1 cellular context compared by ENCODE assay signal in genomic region chr1:16612332-16613172, GRCh38.
TF ChIP-seq lines count a peak whose summit lies in the region.

No MANE protein-coding gene starts in this region.

TF ChIP-seq in K562, 482 proteins besides CTCF, POLR2A, EP300 and RAD21 (continued from another document and continues in another):
- TF ChIP-seq RNF2 (IDR thresholded peaks at IDR 0.05) = no peak
- no peak for TF ChIP-seq PHF8 (IDR thresholded peaks at IDR 0.05; ENCODE audit: borderline replicate concordance, low read length)
- no peak for TF ChIP-seq FOS (IDR thresholded peaks at IDR 0.05; ENCODE audit: extremely low read depth, insufficient read length)
- TF ChIP-seq ZKSCAN8 (CRISPR knock-in tag; IDR thresholded peaks at IDR 0.05) = no peak
- no peak for TF ChIP-seq MCM5 (IDR thresholded peaks at IDR 0.05; ENCODE audit: low read depth)
- no peak for TF ChIP-seq BACH1 (tag; IDR thresholded peaks at IDR 0.05)
- no peak; the same call in 1 of the 2 replicates for TF ChIP-seq ZNF75A (CRISPR knock-in tag; IDR thresholded peaks at IDR 0.05)
- no peak for TF ChIP-seq PKNOX1 (IDR thresholded peaks at IDR 0.05)
- no peak for TF ChIP-seq ZNF77 (CRISPR knock-in tag; IDR thresholded peaks at IDR 0.05)
- TF ChIP-seq, protein P1, sequence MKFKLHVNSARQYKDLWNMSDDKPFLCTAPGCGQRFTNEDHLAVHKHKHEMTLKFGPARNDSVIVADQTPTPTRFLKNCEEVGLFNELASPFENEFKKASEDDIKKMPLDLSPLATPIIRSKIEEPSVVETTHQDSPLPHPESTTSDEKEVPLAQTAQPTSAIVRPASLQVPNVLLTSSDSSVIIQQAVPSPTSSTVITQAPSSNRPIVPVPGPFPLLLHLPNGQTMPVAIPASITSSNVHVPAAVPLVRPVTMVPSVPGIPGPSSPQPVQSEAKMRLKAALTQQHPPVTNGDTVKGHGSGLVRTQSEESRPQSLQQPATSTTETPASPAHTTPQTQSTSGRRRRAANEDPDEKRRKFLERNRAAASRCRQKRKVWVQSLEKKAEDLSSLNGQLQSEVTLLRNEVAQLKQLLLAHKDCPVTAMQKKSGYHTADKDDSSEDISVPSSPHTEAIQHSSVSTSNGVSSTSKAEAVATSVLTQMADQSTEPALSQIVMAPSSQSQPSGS (CRISPR knock-in tag; IDR thresholded peaks at IDR 0.05) = no peak
- TF ChIP-seq CREB3 (tag; conservative IDR thresholded peaks at IDR 0.05; ENCODE audit: low read depth) = no peak
- no peak for TF ChIP-seq POLR3A (IDR thresholded peaks at IDR 0.05; ENCODE audit: borderline replicate concordance, extremely low read depth, insufficient read depth, insufficient read length)
- TF ChIP-seq HDAC1 (IDR thresholded peaks at IDR 0.05) = no peak
- TF ChIP-seq JUN (IDR thresholded peaks at IDR 0.05; ENCODE audit: borderline replicate concordance, low read depth, low read length) = peak; percentile 47; the same call in 1 of the 2 replicates
- TF ChIP-seq JUN (CRISPR knock-in tag; IDR thresholded peaks at IDR 0.05; ENCODE audit: borderline replicate concordance) = 0 out of 2 replicates have a peak, but pooled peaks have one; percentile 36
- no peak for TF ChIP-seq ZNF347 (CRISPR knock-in tag; IDR thresholded peaks at IDR 0.05; ENCODE audit: low read depth)
- TF ChIP-seq POLR3G (IDR thresholded peaks at IDR 0.05; ENCODE audit: extremely low read depth, insufficient read length, insufficient replicate concordance) = no peak
- no peak; the same call in 1 of the 2 replicates for TF ChIP-seq HMG20A (CRISPR knock-in tag; conservative IDR thresholded peaks at IDR 0.05)
- no peak for TF ChIP-seq BRF1 (IDR thresholded peaks at IDR 0.05; ENCODE audit: borderline replicate concordance, extremely low read depth, insufficient read length)
- no peak for TF ChIP-seq L3MBTL2 (IDR thresholded peaks at IDR 0.05)
- peak; percentile 96 for TF ChIP-seq PHB (CRISPR knock-in tag; IDR thresholded peaks at IDR 0.05)
- TF ChIP-seq, protein P2, sequence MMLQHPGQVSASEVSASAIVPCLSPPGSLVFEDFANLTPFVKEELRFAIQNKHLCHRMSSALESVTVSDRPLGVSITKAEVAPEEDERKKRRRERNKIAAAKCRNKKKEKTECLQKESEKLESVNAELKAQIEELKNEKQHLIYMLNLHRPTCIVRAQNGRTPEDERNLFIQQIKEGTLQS (IDR thresholded peaks at IDR 0.05) = no peak
- TF ChIP-seq, protein P2 (CRISPR knock-in tag; conservative IDR thresholded peaks at IDR 0.05) = no peak; the same call in none of the 2 replicates
- no peak for TF ChIP-seq ETV5 (CRISPR knock-in tag; IDR thresholded peaks at IDR 0.05; ENCODE audit: low read depth)
- TF ChIP-seq, protein P3, sequence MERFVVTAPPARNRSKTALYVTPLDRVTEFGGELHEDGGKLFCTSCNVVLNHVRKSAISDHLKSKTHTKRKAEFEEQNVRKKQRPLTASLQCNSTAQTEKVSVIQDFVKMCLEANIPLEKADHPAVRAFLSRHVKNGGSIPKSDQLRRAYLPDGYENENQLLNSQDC (CRISPR knock-in tag; IDR thresholded peaks at IDR 0.05) = peak; percentile 78; the same call in 1 of the 2 replicates
- TF ChIP-seq, protein P4, sequence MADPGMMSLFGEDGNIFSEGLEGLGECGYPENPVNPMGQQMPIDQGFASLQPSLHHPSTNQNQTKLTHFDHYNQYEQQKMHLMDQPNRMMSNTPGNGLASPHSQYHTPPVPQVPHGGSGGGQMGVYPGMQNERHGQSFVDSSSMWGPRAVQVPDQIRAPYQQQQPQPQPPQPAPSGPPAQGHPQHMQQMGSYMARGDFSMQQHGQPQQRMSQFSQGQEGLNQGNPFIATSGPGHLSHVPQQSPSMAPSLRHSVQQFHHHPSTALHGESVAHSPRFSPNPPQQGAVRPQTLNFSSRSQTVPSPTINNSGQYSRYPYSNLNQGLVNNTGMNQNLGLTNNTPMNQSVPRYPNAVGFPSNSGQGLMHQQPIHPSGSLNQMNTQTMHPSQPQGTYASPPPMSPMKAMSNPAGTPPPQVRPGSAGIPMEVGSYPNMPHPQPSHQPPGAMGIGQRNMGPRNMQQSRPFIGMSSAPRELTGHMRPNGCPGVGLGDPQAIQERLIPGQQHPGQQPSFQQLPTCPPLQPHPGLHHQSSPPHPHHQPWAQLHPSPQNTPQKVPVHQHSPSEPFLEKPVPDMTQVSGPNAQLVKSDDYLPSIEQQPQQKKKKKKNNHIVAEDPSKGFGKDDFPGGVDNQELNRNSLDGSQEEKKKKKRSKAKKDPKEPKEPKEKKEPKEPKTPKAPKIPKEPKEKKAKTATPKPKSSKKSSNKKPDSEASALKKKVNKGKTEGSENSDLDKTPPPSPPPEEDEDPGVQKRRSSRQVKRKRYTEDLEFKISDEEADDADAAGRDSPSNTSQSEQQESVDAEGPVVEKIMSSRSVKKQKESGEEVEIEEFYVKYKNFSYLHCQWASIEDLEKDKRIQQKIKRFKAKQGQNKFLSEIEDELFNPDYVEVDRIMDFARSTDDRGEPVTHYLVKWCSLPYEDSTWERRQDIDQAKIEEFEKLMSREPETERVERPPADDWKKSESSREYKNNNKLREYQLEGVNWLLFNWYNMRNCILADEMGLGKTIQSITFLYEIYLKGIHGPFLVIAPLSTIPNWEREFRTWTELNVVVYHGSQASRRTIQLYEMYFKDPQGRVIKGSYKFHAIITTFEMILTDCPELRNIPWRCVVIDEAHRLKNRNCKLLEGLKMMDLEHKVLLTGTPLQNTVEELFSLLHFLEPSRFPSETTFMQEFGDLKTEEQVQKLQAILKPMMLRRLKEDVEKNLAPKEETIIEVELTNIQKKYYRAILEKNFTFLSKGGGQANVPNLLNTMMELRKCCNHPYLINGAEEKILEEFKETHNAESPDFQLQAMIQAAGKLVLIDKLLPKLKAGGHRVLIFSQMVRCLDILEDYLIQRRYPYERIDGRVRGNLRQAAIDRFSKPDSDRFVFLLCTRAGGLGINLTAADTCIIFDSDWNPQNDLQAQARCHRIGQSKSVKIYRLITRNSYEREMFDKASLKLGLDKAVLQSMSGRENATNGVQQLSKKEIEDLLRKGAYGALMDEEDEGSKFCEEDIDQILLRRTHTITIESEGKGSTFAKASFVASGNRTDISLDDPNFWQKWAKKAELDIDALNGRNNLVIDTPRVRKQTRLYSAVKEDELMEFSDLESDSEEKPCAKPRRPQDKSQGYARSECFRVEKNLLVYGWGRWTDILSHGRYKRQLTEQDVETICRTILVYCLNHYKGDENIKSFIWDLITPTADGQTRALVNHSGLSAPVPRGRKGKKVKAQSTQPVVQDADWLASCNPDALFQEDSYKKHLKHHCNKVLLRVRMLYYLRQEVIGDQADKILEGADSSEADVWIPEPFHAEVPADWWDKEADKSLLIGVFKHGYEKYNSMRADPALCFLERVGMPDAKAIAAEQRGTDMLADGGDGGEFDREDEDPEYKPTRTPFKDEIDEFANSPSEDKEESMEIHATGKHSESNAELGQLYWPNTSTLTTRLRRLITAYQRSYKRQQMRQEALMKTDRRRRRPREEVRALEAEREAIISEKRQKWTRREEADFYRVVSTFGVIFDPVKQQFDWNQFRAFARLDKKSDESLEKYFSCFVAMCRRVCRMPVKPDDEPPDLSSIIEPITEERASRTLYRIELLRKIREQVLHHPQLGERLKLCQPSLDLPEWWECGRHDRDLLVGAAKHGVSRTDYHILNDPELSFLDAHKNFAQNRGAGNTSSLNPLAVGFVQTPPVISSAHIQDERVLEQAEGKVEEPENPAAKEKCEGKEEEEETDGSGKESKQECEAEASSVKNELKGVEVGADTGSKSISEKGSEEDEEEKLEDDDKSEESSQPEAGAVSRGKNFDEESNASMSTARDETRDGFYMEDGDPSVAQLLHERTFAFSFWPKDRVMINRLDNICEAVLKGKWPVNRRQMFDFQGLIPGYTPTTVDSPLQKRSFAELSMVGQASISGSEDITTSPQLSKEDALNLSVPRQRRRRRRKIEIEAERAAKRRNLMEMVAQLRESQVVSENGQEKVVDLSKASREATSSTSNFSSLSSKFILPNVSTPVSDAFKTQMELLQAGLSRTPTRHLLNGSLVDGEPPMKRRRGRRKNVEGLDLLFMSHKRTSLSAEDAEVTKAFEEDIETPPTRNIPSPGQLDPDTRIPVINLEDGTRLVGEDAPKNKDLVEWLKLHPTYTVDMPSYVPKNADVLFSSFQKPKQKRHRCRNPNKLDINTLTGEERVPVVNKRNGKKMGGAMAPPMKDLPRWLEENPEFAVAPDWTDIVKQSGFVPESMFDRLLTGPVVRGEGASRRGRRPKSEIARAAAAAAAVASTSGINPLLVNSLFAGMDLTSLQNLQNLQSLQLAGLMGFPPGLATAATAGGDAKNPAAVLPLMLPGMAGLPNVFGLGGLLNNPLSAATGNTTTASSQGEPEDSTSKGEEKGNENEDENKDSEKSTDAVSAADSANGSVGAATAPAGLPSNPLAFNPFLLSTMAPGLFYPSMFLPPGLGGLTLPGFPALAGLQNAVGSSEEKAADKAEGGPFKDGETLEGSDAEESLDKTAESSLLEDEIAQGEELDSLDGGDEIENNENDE (IDR thresholded peaks at IDR 0.05; ENCODE audit: low read depth, low read length) = no peak
- TF ChIP-seq TAF15 (IDR thresholded peaks at IDR 0.05; ENCODE audit: low read depth, low read length) = no peak
- no peak for TF ChIP-seq ETV6 (IDR thresholded peaks at IDR 0.05; ENCODE audit: borderline replicate concordance in 1 of 2, low read depth in 2 of 2, low read length in 1 of 2)
- no peak for TF ChIP-seq ETV6 (CRISPR knock-in tag; IDR thresholded peaks at IDR 0.05; ENCODE audit: borderline replicate concordance)
- no peak for TF ChIP-seq ZHX1 (conservative IDR thresholded peaks at IDR 0.05; ENCODE audit: low read length)
- no peak for TF ChIP-seq SP1 (CRISPR knock-in tag; IDR thresholded peaks at IDR 0.05)
- no peak for TF ChIP-seq ZNF12 (CRISPR knock-in tag; IDR thresholded peaks at IDR 0.05)
- no peak for TF ChIP-seq THRAP3 (IDR thresholded peaks at IDR 0.05; ENCODE audit: borderline replicate concordance)
- no peak for TF ChIP-seq NCOA1 (IDR thresholded peaks at IDR 0.05; ENCODE audit: low read depth)
- TF ChIP-seq USF2 (CRISPR knock-in tag; IDR thresholded peaks at IDR 0.05) = no peak
- TF ChIP-seq ZNF197 (CRISPR knock-in tag; IDR thresholded peaks at IDR 0.05; ENCODE audit: low read depth) = no peak
- no peak for TF ChIP-seq POLR2AphosphoS2 (IDR thresholded peaks at IDR 0.05; ENCODE audit: low read length)
- TF ChIP-seq PPARD (CRISPR knock-in tag; IDR thresholded peaks at IDR 0.05) = no peak
- no peak for TF ChIP-seq RBM15 (IDR thresholded peaks at IDR 0.05; ENCODE audit: insufficient read depth, low read length)
- no peak for TF ChIP-seq FOXJ2 (tag; IDR thresholded peaks at IDR 0.05)
- no peak; the same call in 1 of the 2 replicates for TF ChIP-seq ZNF76 (CRISPR knock-in tag; IDR thresholded peaks at IDR 0.05; ENCODE audit: borderline replicate concordance)
- no peak for TF ChIP-seq MCM3 (IDR thresholded peaks at IDR 0.05)
- no peak for TF ChIP-seq PHF20 (IDR thresholded peaks at IDR 0.05; ENCODE audit: partially characterized antibody)
- no peak for TF ChIP-seq SNIP1 (IDR thresholded peaks at IDR 0.05; ENCODE audit: low read depth)
- TF ChIP-seq HNRNPLL (IDR thresholded peaks at IDR 0.05; ENCODE audit: low read depth, low read length, poor library complexity, severe bottlenecking) = no peak
- TF ChIP-seq ZKSCAN1 (IDR thresholded peaks at IDR 0.05; ENCODE audit: low read depth, low read length) = no peak
- TF ChIP-seq NR1H2 (CRISPR knock-in tag; IDR thresholded peaks at IDR 0.05) = no peak
- TF ChIP-seq POLR2G (IDR thresholded peaks at IDR 0.05; ENCODE audit: low read depth, low read length) = no peak
- no peak for TF ChIP-seq ZNF217 (CRISPR knock-in tag; IDR thresholded peaks at IDR 0.05)
- no peak for TF ChIP-seq GATAD2B (IDR thresholded peaks at IDR 0.05; ENCODE audit: borderline replicate concordance)
- TF ChIP-seq RCOR1 (IDR thresholded peaks at IDR 0.05; ENCODE audit: borderline replicate concordance in 1 of 2, low read depth in 2 of 2, low read length in 2 of 2) = peak; percentile 100
